In genomic region chr19:11813801-11814706, GRCh38 we compare ENCODE assay signal across 8 cellular contexts. TPM values are rescaled to one million over a fixed set of nuclear protein-coding genes. Genes with fewer than 3 reads are reported as not detected.
DNase-seq lines count a peak whose midpoint lies in the region; ATAC-seq and TF ChIP-seq lines count a peak whose summit lies in the region.

ZNF440 (plus strand) TSS chr19:11814273; CDS start chr19:11814448, 175 bp downstream.

- peak within 1 kb of the TSS; percentile 62; the same call in 1 of the 2 replicates for H3K9ac ChIP-seq in HUES48 (ENCODE audit: low read depth, low read length)

- H3K36me3 ChIP-seq in HUES48 (ENCODE audit: control insufficient read depth, insufficient read depth, low read length) (no peaks in the 10 kb centered on the region), esophagus squamous epithelium (peaks cover 0 to 26% (median 0%) of the 10 kb centered on the region in 3 donors)

- H3K27ac Mint-ChIP-seq in Calu3 (ENCODE audit: unreplicated experiment), result peak within 1 kb of the TSS; percentile 80

- intact Hi-C loops in Calu3 (cut with micrococcal nuclease; ENCODE audit: unreplicated experiment) (loop anchor here (10.0 kb wide), 1 partner anchor 111 kb away; the partner anchor contains the start of gene ZNF700), esophagus squamous epithelium (cut with DNase I) (no loop called here)

- WGBS in esophagus squamous epithelium, 2 donors, result 0% methylated on average over 1 to 4 of the region's 60 CpGs

- H3K4me1 ChIP-seq in HUES48 (ENCODE audit: control insufficient read depth, insufficient read depth, low read length), result peaks cover 3% of the 10 kb centered on the region; the same call in 1 of the 2 replicates
- H3K4me1 ChIP-seq in esophagus squamous epithelium, result peaks cover 0 to 32% (median 13%) of the 10 kb centered on the region in 3 donors

- peak; percentile 94 for DNase-seq in Calu3
- DNase-seq in OCI-M2 (lab: John Stamatoyannopoulos, UW; ENCODE audit: unreplicated experiment), result peak; percentile 100
- peak; percentile 73 for DNase-seq in activated T-cell treated with anti-CD3 and anti-CD28 coated beads, Interleukin-2, amount 50 U/mL, for 4 hours
- DNase-seq in esophagus squamous epithelium (lab: John Stamatoyannopoulos, UW), result peak; percentile 73
- DNase-seq in myocyte (ENCODE audit: low read depth), result peak; percentile 96
- peak; percentile 68 to 77 for DNase-seq in stimulated activated CD8-positive, alpha-beta memory T cell treated with anti-CD3 and anti-CD28 coated beads, Interleukin-7, amount 100 ng/mL, for 4 hours (ENCODE audit: low read depth in 2 of 2)

- ATAC-seq in GM21381 (IDR thresholded peaks at IDR 0.05; ENCODE audit: unreplicated experiment), result peak; percentile 96
- ATAC-seq in activated T-cell treated with anti-CD3 and anti-CD28 coated beads, Interleukin-2, amount 50 U/mL, for 4 hours, result peak; percentile 100

- H3K27me3 ChIP-seq in HUES48 (ENCODE audit: control insufficient read depth, insufficient read depth, low read length) (peaks cover 28% of the 10 kb centered on the region), esophagus squamous epithelium (no peaks in the 10 kb centered on the region)

- peaks cover 32% of the 10 kb centered on the region for H3K36me3 Mint-ChIP-seq in Calu3 (ENCODE audit: insufficient read depth, unreplicated experiment)
- peaks cover 9% of the 10 kb centered on the region for H3K36me3 Mint-ChIP-seq in activated T-cell treated with anti-CD3 and anti-CD28 coated beads, Interleukin-2, amount 50 U/mL, for 4 hours (ENCODE audit: insufficient read depth)

- peak within 1 kb of the TSS; percentile 96 for H3K4me3 ChIP-seq in HUES48 (ENCODE audit: low read depth, low read length)
- H3K4me3 ChIP-seq in esophagus squamous epithelium, result peak within 1 kb of the TSS; percentile 66 to 84 (median 79)

- peaks cover 4% of the 10 kb centered on the region for H3K9me3 Mint-ChIP-seq in Calu3 (ENCODE audit: low read depth, unreplicated experiment)
- H3K9me3 Mint-ChIP-seq in activated T-cell treated with anti-CD3 and anti-CD28 coated beads, Interleukin-2, amount 50 U/mL, for 4 hours, result no peaks in the 10 kb centered on the region

- TF ChIP-seq CTCF in Calu3 (IDR thresholded peaks at IDR 0.05; ENCODE audit: unreplicated experiment), result no peak
- no peak for TF ChIP-seq CTCF in esophagus squamous epithelium (IDR thresholded peaks at IDR 0.05)

- H3K4me1 Mint-ChIP-seq in Calu3 (ENCODE audit: low read depth, unreplicated experiment), result no peaks in the 10 kb centered on the region
- H3K4me1 Mint-ChIP-seq in activated T-cell treated with anti-CD3 and anti-CD28 coated beads, Interleukin-2, amount 50 U/mL, for 4 hours (ENCODE audit: low read depth), result peaks cover 24% of the 10 kb centered on the region

- H3K9me3 ChIP-seq in HUES48 (ENCODE audit: control insufficient read depth, insufficient read depth, low read length) (peaks cover 2% of the 10 kb centered on the region; the same call in 1 of the 2 replicates), esophagus squamous epithelium (peaks cover 0 to 23% (median 0%) of the 10 kb centered on the region in 3 donors)

- peak in 3 of 4 donors; percentile 79 to 89 (median 83) for TF ChIP-seq POLR2A in esophagus squamous epithelium (IDR thresholded peaks at IDR 0.05)

- H3K4me3 Mint-ChIP-seq in Calu3 (ENCODE audit: low read depth, unreplicated experiment), result peak within 1 kb of the TSS; percentile 79
- peak within 1 kb of the TSS; percentile 90 for H3K4me3 Mint-ChIP-seq in activated T-cell treated with anti-CD3 and anti-CD28 coated beads, Interleukin-2, amount 50 U/mL, for 4 hours

- TSS peak; percentile 63 for BruUV-seq in Calu3 (replicated peaks; lab: Mats Ljungman, UMichigan)

- no peaks in the 10 kb centered on the region for H3K27me3 Mint-ChIP-seq in Calu3 (ENCODE audit: unreplicated experiment)
- no peaks in the 10 kb centered on the region for H3K27me3 Mint-ChIP-seq in activated T-cell treated with anti-CD3 and anti-CD28 coated beads, Interleukin-2, amount 50 U/mL, for 4 hours (ENCODE audit: low read depth)

- CTCF ChIA-PET in Calu3 (lab: Charles Lee), result interaction anchor here (0.6 to 1.2 kb wide), 2 partner anchors 16 to 17 kb away, joined by 3 to 6 read pairs; no protein-coding TSS in a partner anchor

- peak within 1 kb of the TSS; percentile 41 for H3K27ac ChIP-seq in HUES48 (ENCODE audit: low read depth, low read length)
- peak within 1 kb of the TSS; percentile 91 to 95 (median 94) for H3K27ac ChIP-seq in esophagus squamous epithelium

RNA-seq across cellular contexts. Expression of gene ZNF440, which starts in this region (rescaled TPM):
- total RNA-seq in Calu3 (2022) (14.4 and 21.2 TPM in 2 replicates), esophagus squamous epithelium (10 to 100 TPM; 16.1 to 22.2 (median 19.2) TPM), myocyte (6.5 and 6.9 TPM in 2 replicates)
- total RNA-seq in activated T-cell treated with anti-CD3 and anti-CD28 coated beads, Interleukin-2, amount 50 U/mL, for 4 hours, result 1 to 10 TPM; 4.2 to 4.6 (median 4.3) TPM
- 3.4 TPM for polyA plus RNA-seq in myocyte (2012)

Comparison
In these comparisons a context has a peak if more than half of its experiments do, and no peak if none do; other contexts are left out.
1. Peak in every context shown above with its lines: DNase-seq, ATAC-seq, H3K4me3 ChIP-seq and H3K27ac ChIP-seq.